Comparison of ENCODE assay signal across 6 cellular contexts in genomic region chr15:20493035-20493434, GRCh38. TPM values are rescaled to one million over a fixed set of nuclear protein-coding genes. Genes with fewer than 3 reads are reported as not detected.
"Had no signal": no experiment of that assay in that cellular context is flagged by ENCODE, and none has a peak within 500 bp of the region (broad histone marks: within the 10 kb centered on the region; RNA-seq: fewer than 3 reads in every experiment).

No MANE protein-coding gene starts in this region.

RNA-seq across cellular contexts. Expression of gene GOLGA6L6, which starts 48.6 kb away (rescaled TPM):
- total RNA-seq: HepG2, HT-29, HT1080, IMR-90, K562 had no signal
- polyA plus RNA-seq: HepG2, IgD-negative memory B cell, IMR-90, K562 had no signal
